8 cellular contexts compared by ENCODE assay signal in genomic region chrX:149504915-149505651, GRCh38. TPM values are rescaled to one million over a fixed set of nuclear protein-coding genes. Genes with fewer than 3 reads are reported as not detected.
A peak's percentile ranks its signal among the peaks of the same experiment; 100 is the strongest.
DNase-seq lines count a peak whose midpoint lies in the region; ATAC-seq and TF ChIP-seq lines count a peak whose summit lies in the region.

Gene IDS (minus strand): TSS chrX:149505306. CDS start chrX:149505137, 169 bp downstream.

- no peaks in the 10 kb centered on the region for H3K36me3 ChIP-seq in hepatocyte (replicated peaks; ENCODE audit: insufficient read depth, low read depth)

- TF ChIP-seq CTCF in hepatocyte (IDR thresholded peaks at IDR 0.05; ENCODE audit: poor library complexity): peak; percentile 11

- no peaks in the 10 kb centered on the region for H3K27me3 ChIP-seq in hepatocyte

- H3K27ac ChIP-seq in hepatocyte: peak within 1 kb of the TSS; percentile 86

- no peaks in the 10 kb centered on the region for H3K4me1 ChIP-seq in hepatocyte (ENCODE audit: insufficient read depth)

- ATAC-seq in GM18508 (IDR thresholded peaks at IDR 0.05; ENCODE audit: insufficient read depth, unreplicated experiment): peak; percentile 40
- peak; percentile 54 for ATAC-seq in HG02973 (IDR thresholded peaks at IDR 0.05; ENCODE audit: unreplicated experiment)

- H3K4me2 ChIP-seq in hepatocyte: peak within 1 kb of the TSS; percentile 75

- no peaks in the 10 kb centered on the region for H3K79me2 ChIP-seq in hepatocyte

- no peaks in the 10 kb centered on the region for H3K9me3 ChIP-seq in hepatocyte (ENCODE audit: low read depth)

- peak; percentile 69 to 71 for DNase-seq in NCI-H2081 (lab: John Stamatoyannopoulos, UW)
- peak; percentile 76 for DNase-seq in T-helper 9 cell
- peak; percentile 91 for DNase-seq in astrocyte of the hippocampus (ENCODE audit: low read depth, low spot score)
- DNase-seq in hepatocyte (ENCODE audit: low spot score): peak; percentile 93
- DNase-seq in retina: peak; percentile 87
- DNase-seq in cortex of kidney (lab: John Stamatoyannopoulos, UW): no peak

- no peaks in the 10 kb centered on the region for H3K9me2 ChIP-seq in hepatocyte (replicated peaks; ENCODE audit: insufficient read depth)

- peak within 1 kb of the TSS; percentile 13 for H3K4me3 ChIP-seq in hepatocyte

- no peak within 1 kb of the TSS for H2AFZ ChIP-seq in hepatocyte

- no peaks in the 10 kb centered on the region for H4K20me1 ChIP-seq in hepatocyte (ENCODE audit: insufficient read depth, poor library complexity, severe bottlenecking)

- WGBS in hepatocyte (ENCODE audit: low lambda C conversion rate, missing lambda C conversion rate): 44% methylated on average over 36 of the region's 54 CpGs

RNA-seq across cellular contexts. Expression of gene IDS, which starts in this region (rescaled TPM):
- total RNA-seq in hepatocyte: 25.4 and 30.6 TPM in 2 replicates
- polyA plus RNA-seq in hepatocyte: 33.7 and 42.7 TPM in 2 replicates
